ENCODE assay signal across 18 cellular contexts in the genomic region with DNA sequence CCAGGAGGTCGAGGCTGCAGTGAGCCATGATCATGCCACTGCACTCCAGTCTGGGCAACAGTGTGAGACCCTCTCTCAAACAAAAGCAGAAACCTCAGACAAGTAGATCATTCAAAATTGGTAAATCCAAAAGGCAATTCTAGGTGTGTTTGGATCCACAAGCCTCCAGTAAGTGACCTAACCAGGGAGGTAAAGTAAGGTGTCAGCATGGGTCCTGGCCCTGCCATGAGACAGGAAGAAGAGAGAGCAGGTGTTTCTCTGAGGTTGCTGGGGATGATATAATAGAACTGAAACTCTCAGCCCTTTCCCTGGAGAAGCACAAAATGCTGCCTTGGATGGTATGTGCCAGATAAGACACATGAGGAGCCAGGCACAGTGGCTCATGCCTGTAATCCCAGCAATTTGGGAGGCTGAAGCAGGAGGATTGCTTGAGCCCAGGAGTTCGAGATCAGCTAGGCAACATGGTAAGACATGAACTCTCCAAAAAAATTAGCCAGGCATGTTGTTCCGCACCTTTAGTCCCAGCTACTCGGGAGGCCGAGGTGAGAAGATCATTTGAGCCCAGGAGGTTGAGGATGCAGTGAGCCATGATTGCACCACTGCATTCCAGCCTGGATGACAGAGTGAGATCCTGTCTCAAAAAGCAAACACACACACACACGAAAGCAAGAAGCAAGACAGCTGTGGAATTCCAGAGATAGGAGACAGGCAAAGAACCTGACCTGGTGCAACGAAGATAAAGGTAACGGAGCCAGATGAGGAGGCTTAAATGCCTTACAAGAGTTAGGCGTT. TPM values are rescaled to one million over a fixed set of nuclear protein-coding genes. Genes with fewer than 3 reads are reported as not detected.
"Had no signal": no experiment of that assay in that cellular context is flagged by ENCODE, and none has a peak within 500 bp of the region (broad histone marks: within the 10 kb centered on the region; RNA-seq: fewer than 3 reads in every experiment).

No MANE protein-coding gene starts in this region.

- H3K4me1 ChIP-seq: upper lobe of left lung had no signal

- H3K36me3 ChIP-seq: upper lobe of left lung, WERI-Rb-1 had no signal

- DNase-seq: activated CD4-positive, alpha-beta T cell treated with anti-CD3 and anti-CD28 coated beads, Interleukin-2, amount 10 ng/mL, durations not matched to agents 24 days and 14 days; activated CD8-positive, alpha-beta memory T cell treated with anti-CD3 and anti-CD28 coated beads for 24 hours; activated naive CD4-positive, alpha-beta T cell treated with anti-CD3 and anti-CD28 coated beads, Interleukin-2, amount 10 ng/mL, durations not matched to agents 7 days and 5 days; activated T-cell treated with anti-CD3 and anti-CD28 coated beads for 4 hours; amygdala; dermis blood vessel endothelial cell; left ventricle myocardium superior; mesenchymal stem cell; stimulated activated CD4-positive, alpha-beta T cell treated with anti-CD3 and anti-CD28 coated beads, Interleukin-12 subunit alpha, Interleukin-12 subunit beta, amount 100 ng/mL, for 4 hours; stimulated activated naive CD4-positive, alpha-beta T cell treated with Interleukin-2 at 50 U/mL for 16 hours; T-helper 1 cell; upper lobe of left lung; WERI-Rb-1 had no signal

- ATAC-seq: activated T-helper 17 cell treated with anti-CD3 and anti-CD28 coated beads, Interleukin-2, amount 50 U/mL, for 72 hours; left ventricle myocardium superior; sciatic nerve had no signal

- H3K4me3 ChIP-seq: upper lobe of left lung had no signal

- H3K27ac ChIP-seq: upper lobe of left lung, WERI-Rb-1 had no signal

- H3K9me3 ChIP-seq: upper lobe of left lung had no signal

RNA-seq across cellular contexts. Expression of gene TM4SF5, which starts 6.5 kb away (rescaled TPM):
- total RNA-seq: activated CD4-positive, alpha-beta T cell treated with anti-CD3 and anti-CD28 coated beads, Interleukin-2, amount 10 ng/mL, durations not matched to agents 24 days and 14 days; activated T-helper 17 cell treated with anti-CD3 and anti-CD28 coated beads, Interleukin-2, amount 50 U/mL, for 72 hours; dermis blood vessel endothelial cell; left ventricle myocardium superior; osteoblast; pulmonary artery endothelial cell; sciatic nerve; upper lobe of left lung had no signal
- polyA plus RNA-seq: neural cell had no signal

RNA-seq across cellular contexts. Expression of gene VMO1, which starts 8.0 kb away (rescaled TPM):
- total RNA-seq: activated CD4-positive, alpha-beta T cell treated with anti-CD3 and anti-CD28 coated beads, Interleukin-2, amount 10 ng/mL, durations not matched to agents 24 days and 14 days; activated T-helper 17 cell treated with anti-CD3 and anti-CD28 coated beads, Interleukin-2, amount 50 U/mL, for 72 hours; osteoblast had no signal

RNA-seq across cellular contexts. Expression of gene GLTPD2, which starts 10.6 kb away (rescaled TPM):
- total RNA-seq: activated CD4-positive, alpha-beta T cell treated with anti-CD3 and anti-CD28 coated beads, Interleukin-2, amount 10 ng/mL, durations not matched to agents 24 days and 14 days; activated T-helper 17 cell treated with anti-CD3 and anti-CD28 coated beads, Interleukin-2, amount 50 U/mL, for 72 hours; dermis blood vessel endothelial cell; left ventricle myocardium superior; osteoblast; pulmonary artery endothelial cell; sciatic nerve had no signal
- polyA plus RNA-seq: neural cell had no signal
